ENCODE assay signal across 8 cellular contexts in genomic region chr12:96719671-96720362, GRCh38.
DNase-seq lines count a peak whose midpoint lies in the region; ATAC-seq, FAIRE-seq and TF ChIP-seq lines count a peak whose summit lies in the region.

No MANE protein-coding gene starts in this region.

- in situ Hi-C loops in GM13976 (cut with MboI; ENCODE audit: low sequenced_read_pairs, unreplicated experiment), result no loop called here

- TF ChIP-seq CTCF in A549 (IDR thresholded peaks at IDR 0.05) (no peak), GM13976 (IDR thresholded peaks at IDR 0.05; ENCODE audit: borderline replicate concordance, control extremely low read depth, extremely low read depth, insufficient read depth, missing control alignments) (no peak), upper lobe of right lung (IDR thresholded peaks at IDR 0.05) (no peak)

- H3K36me3 ChIP-seq in upper lobe of right lung, result no peaks in the 10 kb centered on the region

- no peaks in the 10 kb centered on the region for H3K9me3 Mint-ChIP-seq in activated T-helper 17 cell treated with anti-CD3 and anti-CD28 coated beads, Interleukin-2, amount 50 U/mL, for 72 hours

- H3K27me3 ChIP-seq in upper lobe of right lung, result no peaks in the 10 kb centered on the region

- peak overlapping the region; percentile 92 for H3K4me3 Mint-ChIP-seq in activated T-helper 17 cell treated with anti-CD3 and anti-CD28 coated beads, Interleukin-2, amount 50 U/mL, for 72 hours

- no peaks in the 10 kb centered on the region for H3K4me1 Mint-ChIP-seq in activated T-helper 17 cell treated with anti-CD3 and anti-CD28 coated beads, Interleukin-2, amount 50 U/mL, for 72 hours

- no peak for TF ChIP-seq EP300 in A549 (IDR thresholded peaks at IDR 0.05)

- 26% methylated on average over 5 of the region's 5 CpGs for WGBS in A549 (ENCODE audit: missing lambda C conversion rate)

- H3K36me3 Mint-ChIP-seq in activated T-helper 17 cell treated with anti-CD3 and anti-CD28 coated beads, Interleukin-2, amount 50 U/mL, for 72 hours (ENCODE audit: low read depth), result no peaks in the 10 kb centered on the region

- intact Hi-C loops in left colon (cut with DNase I, micrococcal nuclease) (no loop called here), upper lobe of right lung (cut with DNase I) (no loop called here)

- POLR2A ChIA-PET in A549 (lab: Yijun Ruan, JAX), result no interaction called here

- CTCF ChIA-PET in A549 (lab: Yijun Ruan, JAX), result interaction anchor here (1.2 to 1.4 kb wide), 3 partner anchors 13 to 266 kb away, joined by 3 to 6 read pairs (median 4); no protein-coding TSS in a partner anchor

- H3K4me1 ChIP-seq in A549 (no peaks in the 10 kb centered on the region), upper lobe of right lung (peaks cover 12% of the 10 kb centered on the region)

- DNase-seq in A549 (ENCODE audit: low read depth in 1 of 2, low spot score in 1 of 2) (no peak), GM13976 (ENCODE audit: low spot score) (peak; percentile 69), NCI-H1417 treated with DMSO at 0.1 percent for 48 hours (lab: John Stamatoyannopoulos, UW) (peak; percentile 59), left colon (no peak), upper lobe of right lung (no peak), dedifferentiated amniotic fluid mesenchymal stem cell (ENCODE audit: extremely low spot score) (no peak)

- ATAC-seq in A549 (peak; percentile 34 to 60; a peak in 4 of 6 replicates), HG02852 (IDR thresholded peaks at IDR 0.05; ENCODE audit: unreplicated experiment) (peak; percentile 94), left colon (peak; percentile 88), upper lobe of right lung (peak; percentile 50)
- peak; percentile 84 for ATAC-seq in activated T-helper 17 cell treated with anti-CD3 and anti-CD28 coated beads, Interleukin-2, amount 50 U/mL, for 72 hours (replicated peaks)

- no peak for TF ChIP-seq RAD21 in A549 (conservative IDR thresholded peaks at IDR 0.05 in 1 of 2, IDR thresholded peaks at IDR 0.05 in 1 of 2)

- peak overlapping the region; percentile 91 for H3K27ac Mint-ChIP-seq in activated T-helper 17 cell treated with anti-CD3 and anti-CD28 coated beads, Interleukin-2, amount 50 U/mL, for 72 hours

- H3K4me3 ChIP-seq in A549, result peak overlapping the region; percentile 34
- H3K4me3 ChIP-seq in upper lobe of right lung, result peak overlapping the region; percentile 40

- H3K27ac ChIP-seq in A549 (peak overlapping the region in 1 of 2 experiments; percentile 47; a peak in 3 of 6 replicates), upper lobe of right lung (peak overlapping the region; percentile 4)

- H3K9me3 ChIP-seq in A549 (no peaks in the 10 kb centered on the region), upper lobe of right lung (no peaks in the 10 kb centered on the region)

- FAIRE-seq in A549 (lab: Jason Lieb, UNC), result no peak

- H3K4me2 ChIP-seq in A549, result peak overlapping the region; percentile 74

- no peaks in the 10 kb centered on the region for H3K27me3 Mint-ChIP-seq in activated T-helper 17 cell treated with anti-CD3 and anti-CD28 coated beads, Interleukin-2, amount 50 U/mL, for 72 hours

- TF ChIP-seq POLR2A in A549 (IDR thresholded peaks at IDR 0.05; ENCODE audit: low read length), result no peak

TF ChIP-seq in A549, 52 proteins besides CTCF, POLR2A, EP300 and RAD21:
- TF ChIP-seq SMC3 (IDR thresholded peaks at IDR 0.05) (no peak), PHF8 (IDR thresholded peaks at IDR 0.05; ENCODE audit: borderline replicate concordance, low read depth) (no peak), BHLHE40 (IDR thresholded peaks at IDR 0.05; ENCODE audit: low read depth, low read length) (no peak), EHF (CRISPR knock-in tag; IDR thresholded peaks at IDR 0.05) (no peak), HOXA7 (CRISPR knock-in tag; IDR thresholded peaks at IDR 0.05) (no peak), TP53 (CRISPR knock-in tag; IDR thresholded peaks at IDR 0.05) (no peak), CBX2 (IDR thresholded peaks at IDR 0.05; ENCODE audit: borderline replicate concordance, low read depth) (no peak), HEYL (CRISPR knock-in tag; IDR thresholded peaks at IDR 0.05) (no peak), PBX3 (IDR thresholded peaks at IDR 0.05) (no peak), RARB (CRISPR knock-in tag; IDR thresholded peaks at IDR 0.05) (no peak), SREBF2 (IDR thresholded peaks at IDR 0.05) (no peak), HES2 (IDR thresholded peaks at IDR 0.05) (no peak), NPAS2 (CRISPR knock-in tag; IDR thresholded peaks at IDR 0.05; ENCODE audit: borderline replicate concordance) (no peak), ZC3H11A (IDR thresholded peaks at IDR 0.05) (no peak), E2F6 (IDR thresholded peaks at IDR 0.05; ENCODE audit: borderline replicate concordance, low read depth) (no peak), GATA3 (IDR thresholded peaks at IDR 0.05; ENCODE audit: borderline replicate concordance) (no peak), NFE2L2 (conservative IDR thresholded peaks at IDR 0.05; ENCODE audit: low read length) (no peak), MAX (IDR thresholded peaks at IDR 0.05) (no peak)

Comparison
In these comparisons a context has a peak if more than half of its experiments do, and no peak if none do; other contexts are left out.
1. DNase-seq: peak in GM13976 (single experiment) and NCI-H1417 treated with DMSO at 0.1 percent for 48 hours (single experiment); none in A549 (0 of 2), left colon (0 of 2), upper lobe of right lung (single experiment) and dedifferentiated amniotic fluid mesenchymal stem cell (single experiment).
2. Peak in every context shown above with its lines, with median percentiles within 50 percentile points of each other: ATAC-seq.